Comparison of ENCODE assay signal across 8 cellular contexts in the genomic region with DNA sequence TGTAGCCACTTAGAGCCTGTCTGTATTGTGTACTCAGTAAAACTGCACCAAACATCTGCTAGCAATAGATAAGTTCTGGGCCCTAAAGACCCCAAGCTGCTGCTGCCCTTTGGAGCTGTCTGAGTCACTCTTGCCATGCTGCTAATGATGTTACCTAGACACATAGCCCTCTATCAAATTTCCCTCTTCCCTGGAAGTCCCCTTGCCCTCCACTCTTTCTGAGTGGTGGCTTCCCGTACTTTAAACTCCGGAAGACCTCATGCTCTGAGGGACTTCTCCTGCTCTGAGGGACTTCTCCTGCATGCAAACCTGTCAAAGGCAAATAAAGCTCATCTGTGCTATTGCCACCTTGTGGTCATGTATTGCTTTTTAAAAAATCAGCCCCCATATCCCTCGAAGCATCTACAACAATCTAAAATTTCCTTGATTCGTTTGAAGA. TPM values are rescaled to one million over a fixed set of nuclear protein-coding genes. Genes with fewer than 3 reads are reported as not detected.
DNase-seq lines count a peak whose midpoint lies in the region; ATAC-seq and TF ChIP-seq lines count a peak whose summit lies in the region.

No MANE protein-coding gene starts in this region.

- H3K9me3 ChIP-seq in body of pancreas (no peaks in the 10 kb centered on the region), stomach (no peaks in the 10 kb centered on the region)

- 66 to 75% methylated on average over 4 of the region's 4 CpGs for WGBS in body of pancreas, 2 donors
- WGBS in stomach, 5 donors = 67 to 82% (median 78%) methylated on average over 4 of the region's 4 CpGs

- H3K27me3 ChIP-seq in body of pancreas (no peaks in the 10 kb centered on the region), stomach (no peaks in the 10 kb centered on the region)

- H3K36me3 ChIP-seq in body of pancreas (replicated peaks in 1 of 2; ENCODE audit: insufficient read depth in 1 of 2, low read depth in 2 of 2) (no peaks in the 10 kb centered on the region), stomach (no peaks in the 10 kb centered on the region)

- intact Hi-C loops in body of pancreas (cut with DNase I) = no loop called here
- intact Hi-C loops in stomach (cut with DNase I; ENCODE audit: low total_unique reads) = no loop called here

- TF ChIP-seq POLR2A in body of pancreas (IDR thresholded peaks at IDR 0.05) = no peak
- no peak for TF ChIP-seq POLR2A in stomach (IDR thresholded peaks at IDR 0.05)

- H3K4me1 ChIP-seq in body of pancreas (no peaks in the 10 kb centered on the region), stomach (no peaks in the 10 kb centered on the region)

- peak; percentile 61 for DNase-seq in GM12865 (ENCODE audit: low read depth)
- DNase-seq in SK-N-DZ (ENCODE audit: low spot score) = peak; percentile 24
- DNase-seq in left kidney (ENCODE audit: low read depth, low spot score) = peak; percentile 4
- DNase-seq in body of pancreas = no peak
- DNase-seq in stomach = no peak
- DNase-seq in amniotic stem cell (lab: John Stamatoyannopoulos, UW) = no peak

- no peak for TF ChIP-seq EP300 in stomach (IDR thresholded peaks at IDR 0.05)

- no peak overlapping the region for H3K4me3 ChIP-seq in GM12865 (ENCODE audit: low read depth, low read length)
- no peak overlapping the region for H3K4me3 ChIP-seq in body of pancreas
- no peak overlapping the region for H3K4me3 ChIP-seq in stomach

- H3K27ac ChIP-seq in body of pancreas = no peak overlapping the region
- H3K27ac ChIP-seq in stomach = no peak overlapping the region

- TF ChIP-seq CTCF in GM12865 (IDR thresholded peaks at IDR 0.05; ENCODE audit: insufficient read depth, low read depth, low read length, missing control alignments) (peak; percentile 33), body of pancreas (IDR thresholded peaks at IDR 0.05) (peak in 2 of 7 experiments; percentile 22), stomach (IDR thresholded peaks at IDR 0.05) (peak in 2 of 7 experiments; percentile 12 to 14)

- peak; percentile 51 for ATAC-seq in GM21423 (IDR thresholded peaks at IDR 0.05; ENCODE audit: unreplicated experiment)
- ATAC-seq in HG03521 (IDR thresholded peaks at IDR 0.05; ENCODE audit: unreplicated experiment) = peak; percentile 54
- no peak for ATAC-seq in body of pancreas

RNA-seq across cellular contexts. Expression of gene FH, which starts 34.0 kb away (rescaled TPM):
- 145 and 147 TPM in 2 replicates for polyA plus RNA-seq in SK-N-DZ (2014; cell fraction: cytosol; rRNA removed)
- polyA plus RNA-seq in SK-N-DZ (2014; cell fraction: nucleus; rRNA removed) = 84.5 and 99.2 TPM in 2 replicates
- total RNA-seq in body of pancreas (10 to 100 TPM; 12.5 to 27.0 TPM), stomach (10 to 100 TPM in 4 of 5 donors, 1 to 10 TPM in 1; 9.9 to 71.0 (median 36.4) TPM)
- 10 to 100 TPM; 45.3 to 52.5 (median 51.5) TPM for polyA plus RNA-seq in stomach

RNA-seq across cellular contexts. Expression of gene KMO, which starts 46.6 kb away (rescaled TPM):
- not detected in 2 replicates for polyA plus RNA-seq in SK-N-DZ (2014; cell fraction: cytosol; rRNA removed)
- polyA plus RNA-seq in SK-N-DZ (2014; cell fraction: nucleus; rRNA removed) = 0.06 TPM in 1 of 2 replicates, not detected in the other
- total RNA-seq in body of pancreas = 1 to 10 TPM; 1.3 to 3.6 TPM
- under 1 TPM in 1 of 5 donors, not detected in 4; 0.18 TPM for total RNA-seq in stomach
- polyA plus RNA-seq in stomach = under 1 TPM in 2 of 3 donors, not detected in 1; 0.06 to 0.33 TPM

Comparison
In these comparisons a context has a peak if more than half of its experiments do, and no peak if none do; other contexts are left out.
1. DNase-seq: peak in GM12865 (single experiment), SK-N-DZ (single experiment) and left kidney (single experiment); none in body of pancreas (0 of 4), stomach (single experiment) and amniotic stem cell (single experiment).